Comparison of ENCODE assay signal across 13 cellular contexts in the genomic region with DNA sequence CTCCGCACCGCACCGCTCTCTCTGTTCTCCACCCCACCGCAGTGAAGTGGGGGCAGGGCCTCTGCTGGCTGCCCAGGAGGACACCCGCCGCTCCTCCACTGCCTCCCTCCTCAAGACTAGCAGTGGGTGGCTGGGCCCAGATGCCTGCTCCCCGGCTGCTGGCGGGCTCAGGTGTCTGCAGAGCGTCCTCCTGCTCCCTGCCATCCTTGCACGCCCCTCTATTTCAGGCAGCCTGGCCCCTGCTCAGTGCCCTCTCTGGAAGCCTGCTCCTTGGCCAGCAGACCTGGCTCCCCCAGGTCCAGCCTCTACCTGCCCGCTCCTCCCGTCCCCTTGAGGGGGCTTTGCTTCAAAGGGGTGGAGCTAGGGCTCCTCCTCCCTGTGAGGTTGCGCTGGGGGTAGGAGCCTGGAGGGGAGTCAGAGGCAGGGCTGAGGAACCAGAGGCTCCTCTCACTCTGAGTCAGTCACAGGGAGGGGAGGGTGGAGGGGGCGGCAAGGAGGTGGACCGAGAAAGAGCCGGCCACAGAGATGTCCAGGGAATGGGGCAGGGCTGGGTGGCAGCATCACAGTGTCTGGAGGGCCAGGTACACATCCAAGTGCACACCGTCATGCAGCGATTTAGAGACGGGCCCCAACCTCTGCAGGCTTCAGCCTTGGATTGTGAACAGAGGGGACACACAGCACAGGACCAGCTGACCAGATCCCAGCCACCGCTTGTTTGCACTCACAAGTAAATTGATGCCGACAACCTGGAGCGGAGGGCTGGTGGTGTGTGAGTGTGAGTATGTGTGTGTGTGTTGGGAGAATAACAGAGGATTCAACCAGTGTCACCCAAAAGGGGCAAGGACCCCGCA. TPM values are rescaled to one million over a fixed set of nuclear protein-coding genes. Genes with fewer than 3 reads are reported as not detected.
DNase-seq lines count a peak whose midpoint lies in the region; ATAC-seq and TF ChIP-seq lines count a peak whose summit lies in the region.
"Had no signal": no experiment of that assay in that cellular context is flagged by ENCODE, and none has a peak within 500 bp of the region (broad histone marks: within the 10 kb centered on the region; RNA-seq: fewer than 3 reads in every experiment).

No MANE protein-coding gene starts in this region.

- WGBS in iPS DF 6.9 (ENCODE audit: insufficient coverage, insufficient read length), result no CpG with 5 or more reads among the region's 23 CpGs

- H3K9ac ChIP-seq in skeletal muscle tissue (ENCODE audit: low read depth in 1 of 3, low read length in 3 of 3), result no peak overlapping the region

- H3K27ac ChIP-seq in iPS DF 6.9 (ENCODE audit: low read length), result no peak overlapping the region
- H3K27ac ChIP-seq in skeletal muscle tissue (ENCODE audit: low read depth, low read length), result peak overlapping the region; percentile 51
- H3K27ac ChIP-seq: right lobe of liver had no signal

- H3K4me1 ChIP-seq in iPS DF 6.9 (ENCODE audit: control insufficient read depth, insufficient read depth, low read length), result peaks cover 9% of the 10 kb centered on the region
- peaks cover 18 to 33% (median 22%) of the 10 kb centered on the region in 3 donors for H3K4me1 ChIP-seq in skeletal muscle tissue (ENCODE audit: control insufficient read depth in 3 of 3, insufficient read depth in 3 of 3, low read length in 3 of 3)

- H3K27me3 ChIP-seq in iPS DF 6.9 (ENCODE audit: control insufficient read depth, insufficient read depth, low read length), result no peaks in the 10 kb centered on the region
- H3K27me3 ChIP-seq in skeletal muscle tissue (ENCODE audit: control insufficient read depth in 3 of 3, insufficient read depth in 3 of 3, low read length in 3 of 3), result peaks cover 0 to 8% (median under 1%) of the 10 kb centered on the region in 3 donors
- H3K27me3 ChIP-seq: right lobe of liver had no signal

- H3K9me3 ChIP-seq in iPS DF 6.9 (ENCODE audit: control insufficient read depth, insufficient read depth, low read length) (no peaks in the 10 kb centered on the region), skeletal muscle tissue (ENCODE audit: control insufficient read depth in 3 of 3, low read length in 3 of 3) (no peaks in the 10 kb centered on the region)
- H3K9me3 ChIP-seq: right lobe of liver had no signal

- no peaks in the 10 kb centered on the region for H3K36me3 ChIP-seq in iPS DF 6.9 (ENCODE audit: control insufficient read depth, insufficient read depth, low read length)
- H3K36me3 ChIP-seq in skeletal muscle tissue (ENCODE audit: control insufficient read depth in 3 of 3, insufficient read depth in 3 of 3, low read length in 3 of 3), result no peaks in the 10 kb centered on the region
- H3K36me3 ChIP-seq: right lobe of liver had no signal

- peak overlapping the region; percentile 1; the same call in 1 of the 2 replicates for H3K4me3 ChIP-seq in iPS DF 6.9 (ENCODE audit: low read length)
- H3K4me3 ChIP-seq in skeletal muscle tissue (ENCODE audit: low read length in 3 of 3), result no peak overlapping the region
- H3K4me3 ChIP-seq: right lobe of liver had no signal

- ATAC-seq in HG02798 (IDR thresholded peaks at IDR 0.05; ENCODE audit: poor library complexity, unreplicated experiment), result no peak
- ATAC-seq: stimulated activated memory B cell treated with anti-CD40 and anti-IgM and Interleukin-4, amounts not matched to agents 10 μg/mL and 1 μg/mL and 100 μg/mL, for 72 hours had no signal

- in situ Hi-C loops in GM13976 (cut with MboI; ENCODE audit: low sequenced_read_pairs, unreplicated experiment), result loop anchor here (10.0 kb wide), 1 partner anchor 50 kb away; no protein-coding TSS in a partner anchor

- no peak for TF ChIP-seq CTCF in GM13976 (IDR thresholded peaks at IDR 0.05; ENCODE audit: borderline replicate concordance, control extremely low read depth, extremely low read depth, insufficient read depth, missing control alignments)

- DNase-seq in GM13976 (ENCODE audit: low spot score) (peak; percentile 30), RPMI7951 (ENCODE audit: low read depth) (peak; percentile 32), iPS DF 6.9 (ENCODE audit: low read depth, low spot score) (no peak), NOMO-1 treated with DMSO at 0.1 percent for 48 hours (lab: John Stamatoyannopoulos, UW; ENCODE audit: unreplicated experiment) (no peak), NOMO-1 treated with dmso at 0.1 percent for 144 hours (lab: John Stamatoyannopoulos, UW; ENCODE audit: unreplicated experiment) (no peak), hippocampal formation (lab: John Stamatoyannopoulos, UW) (no peak)
- DNase-seq: activated naive CD4-positive, alpha-beta T cell treated with anti-CD3 and anti-CD28 coated beads for 36 hours; GDM1; Kasumi-1 had no signal

RNA-seq across cellular contexts. Expression of gene TMEM92, which starts 9.8 kb away (rescaled TPM):
- total RNA-seq in RPMI7951 (2014; rRNA removed; shearing (Covaris generic)), result 0.29 TPM in 1 of 2 replicates, not detected in the other
- total RNA-seq in skeletal muscle tissue, result not detected
- total RNA-seq: activated naive CD4-positive, alpha-beta T cell treated with anti-CD3 and anti-CD28 coated beads for 36 hours had no signal

Comparison
In these comparisons a context has a peak if more than half of its experiments do, and no peak if none do; other contexts are left out.
1. DNase-seq: peak in GM13976 (single experiment) and RPMI7951 (single experiment); none in iPS DF 6.9 (single experiment), NOMO-1 treated with DMSO at 0.1 percent for 48 hours (single experiment), NOMO-1 treated with dmso at 0.1 percent for 144 hours (single experiment) and hippocampal formation (0 of 2).